In genomic region chr3:127730171-127730570, GRCh38 we compare ENCODE assay signal across 1 cellular context.
TF ChIP-seq lines count a peak whose summit lies in the region.

No MANE protein-coding gene starts in this region.

TF ChIP-seq in WTC11, 78 proteins besides CTCF, POLR2A, EP300 and RAD21 (continued from another document):
- TF ChIP-seq E2F5 (CRISPR knock-in tag; IDR thresholded peaks at IDR 0.05) (no peak), NFE2L1 (CRISPR knock-in tag; IDR thresholded peaks at IDR 0.05) (no peak), ZNF219 (CRISPR knock-in tag; IDR thresholded peaks at IDR 0.05; ENCODE audit: borderline replicate concordance) (no peak), MXD4 (CRISPR knock-in tag; IDR thresholded peaks at IDR 0.05; ENCODE audit: borderline replicate concordance) (no peak), CREM (CRISPR knock-in tag; IDR thresholded peaks at IDR 0.05) (no peak), KAT7 (CRISPR knock-in tag; IDR thresholded peaks at IDR 0.05; ENCODE audit: borderline replicate concordance) (no peak)
